In genomic region chr1:155745284-155746228, GRCh38 we compare ENCODE assay signal across 8 cellular contexts. TPM values are rescaled to one million over a fixed set of nuclear protein-coding genes. Genes with fewer than 3 reads are reported as not detected.
DNase-seq lines count a peak whose midpoint lies in the region; ATAC-seq and TF ChIP-seq lines count a peak whose summit lies in the region.
"Not testable (repeated sequence)": the region's sequence is repeated elsewhere in the genome, so short reads cannot be mapped to it uniquely, and the experiment has no call there.

No MANE protein-coding gene starts in this region.

- H3K4me2 ChIP-seq in DND-41 (ENCODE audit: insufficient read depth, low read length): peak overlapping the region; percentile 76

- TF ChIP-seq CTCF in DND-41 (IDR thresholded peaks at IDR 0.05; ENCODE audit: borderline replicate concordance, extremely low read depth, low read length, poor library complexity, severe bottlenecking) (peak; percentile 26), Peyer's patch (IDR thresholded peaks at IDR 0.05) (peak in 2 of 6 experiments; percentile 3 to 14)

- H2AFZ ChIP-seq in DND-41 (ENCODE audit: low read depth, low read length): peak overlapping the region; percentile 95

- peak overlapping the region; percentile 88 to 99 (median 95) for H3K4me3 Mint-ChIP-seq in naive B cell
- H3K4me3 Mint-ChIP-seq in stimulated activated effector memory CD8-positive, alpha-beta T cell treated with anti-CD3 and anti-CD28 coated beads, Interleukin-12 subunit alpha, Interleukin-12 subunit beta, amount 100 ng/mL, for 72 hours: peak overlapping the region; percentile 89

- H3K9me3 ChIP-seq in DND-41 (ENCODE audit: insufficient read depth, low read length, severe bottlenecking); KOPT-K1 (ENCODE audit: insufficient read depth, low read length, poor library complexity, severe bottlenecking); Peyer's patch: not testable (repeated sequence)

- H3K9me3 Mint-ChIP-seq in naive B cell; stimulated activated effector memory CD8-positive, alpha-beta T cell treated with anti-CD3 and anti-CD28 coated beads, Interleukin-12 subunit alpha, Interleukin-12 subunit beta, amount 100 ng/mL, for 72 hours: not testable (repeated sequence)

- H3K27me3 ChIP-seq in DND-41 (ENCODE audit: insufficient read depth, low read length, poor library complexity); Peyer's patch: not testable (repeated sequence)

- H3K9ac ChIP-seq in DND-41 (ENCODE audit: low read depth, low read length): peak overlapping the region; percentile 70

- DNase-seq in DND-41 (peak; percentile 98), Peyer's patch (peak; percentile 92 to 98 (median 95)), activated T-helper 1 cell treated with Interleukin-2 at 50 U/mL for 16 hours (ENCODE audit: low read depth) (peak; percentile 84), fibroblast of gingiva (ENCODE audit: low read depth) (peak; percentile 97), naive B cell (peak; percentile 89)
- peak; percentile 89 to 95 for DNase-seq in stimulated activated effector memory CD8-positive, alpha-beta T cell treated with anti-CD3 and anti-CD28 coated beads, Interleukin-12 subunit alpha, Interleukin-12 subunit beta, amount 100 ng/mL, for 72 hours (ENCODE audit: low spot score in 2 of 2)

- H3K27ac ChIP-seq in DND-41 (ENCODE audit: low read length) (peak overlapping the region; percentile 91), KOPT-K1 (ENCODE audit: low read depth, low read length, poor library complexity, severe bottlenecking) (peak overlapping the region; percentile 73), Peyer's patch (peak overlapping the region; percentile 55 to 86 (median 69))

- not testable (repeated sequence) for H4K20me1 ChIP-seq in DND-41 (ENCODE audit: insufficient read depth, low read length)

- not testable (repeated sequence) for H3K36me3 Mint-ChIP-seq in naive B cell
- H3K36me3 Mint-ChIP-seq in stimulated activated effector memory CD8-positive, alpha-beta T cell treated with anti-CD3 and anti-CD28 coated beads, Interleukin-12 subunit alpha, Interleukin-12 subunit beta, amount 100 ng/mL, for 72 hours: peaks cover 41% of the 10 kb centered on the region

- H3K27me3 Mint-ChIP-seq in naive B cell: not testable (repeated sequence)

- H3K36me3 ChIP-seq in DND-41 (ENCODE audit: insufficient read depth, low read length) (peaks cover 17% of the 10 kb centered on the region), KOPT-K1 (ENCODE audit: insufficient read depth, low read length) (peaks cover 20% of the 10 kb centered on the region)
- H3K36me3 ChIP-seq in Peyer's patch: not testable (repeated sequence)

- peak; percentile 35 to 43 for TF ChIP-seq POLR2A in Peyer's patch (IDR thresholded peaks at IDR 0.05)

- H3K79me2 ChIP-seq in DND-41 (ENCODE audit: insufficient read depth, low read length): not testable (repeated sequence)

- peak overlapping the region; percentile 66 to 96 (median 92) for H3K27ac Mint-ChIP-seq in naive B cell
- H3K27ac Mint-ChIP-seq in stimulated activated effector memory CD8-positive, alpha-beta T cell treated with anti-CD3 and anti-CD28 coated beads, Interleukin-12 subunit alpha, Interleukin-12 subunit beta, amount 100 ng/mL, for 72 hours: peak overlapping the region; percentile 90

- ATAC-seq in DND-41 (ENCODE audit: insufficient read depth, low read depth) (peak; percentile 94), GM21825 (IDR thresholded peaks at IDR 0.05; ENCODE audit: unreplicated experiment) (peak; percentile 91), naive B cell (ENCODE audit: low read depth in 2 of 2) (peak; percentile 92 to 94)
- ATAC-seq in stimulated activated effector memory CD8-positive, alpha-beta T cell treated with anti-CD3 and anti-CD28 coated beads, Interleukin-12 subunit alpha, Interleukin-12 subunit beta, amount 100 ng/mL, for 72 hours: peak; percentile 95

- peaks cover 16% of the 10 kb centered on the region for H3K4me1 ChIP-seq in DND-41 (ENCODE audit: insufficient read depth, low read length)
- H3K4me1 ChIP-seq in Peyer's patch: not testable (repeated sequence)

- H3K4me1 Mint-ChIP-seq in naive B cell: peaks cover 0 to 11% (median 6%) of the 10 kb centered on the region in 3 donors
- H3K4me1 Mint-ChIP-seq in stimulated activated effector memory CD8-positive, alpha-beta T cell treated with anti-CD3 and anti-CD28 coated beads, Interleukin-12 subunit alpha, Interleukin-12 subunit beta, amount 100 ng/mL, for 72 hours: not testable (repeated sequence)

- H3K4me3 ChIP-seq in DND-41 (ENCODE audit: low read depth in 1 of 2, low read length in 2 of 2) (peak overlapping the region; percentile 68 to 70), Peyer's patch (peak overlapping the region; percentile 47 to 81 (median 62))

RNA-seq across cellular contexts. Expression of gene DAP3, which starts 56.7 kb away (rescaled TPM):
- total RNA-seq in Peyer's patch: 100 to 1,000 TPM in 3 of 4 donors, 10 to 100 TPM in 1; 72.8 to 160 (median 153) TPM
- 10 to 100 TPM; 65.6 to 87.5 (median 77.6) TPM for polyA plus RNA-seq in naive B cell (ENCODE audit: low read depth in 6 of 6)

RNA-seq across cellular contexts. Expression of gene YY1AP1, which starts 57.0 kb away (rescaled TPM):
- total RNA-seq in Peyer's patch: 100 to 1,000 TPM in 2 of 4 donors, 10 to 100 TPM in 2; 64.5 to 144 (median 84.3) TPM
- polyA plus RNA-seq in naive B cell (ENCODE audit: low read depth in 6 of 6): 10 to 100 TPM; 26.7 to 56.1 (median 32.2) TPM

Comparison
In these comparisons a context has a peak if more than half of its experiments do, and no peak if none do; other contexts are left out.
1. Peak in every context shown above with its lines: DNase-seq, ATAC-seq, H3K4me3 ChIP-seq and H3K27ac ChIP-seq.